Comparison of ENCODE assay signal across 1 cellular context in the genomic region with DNA sequence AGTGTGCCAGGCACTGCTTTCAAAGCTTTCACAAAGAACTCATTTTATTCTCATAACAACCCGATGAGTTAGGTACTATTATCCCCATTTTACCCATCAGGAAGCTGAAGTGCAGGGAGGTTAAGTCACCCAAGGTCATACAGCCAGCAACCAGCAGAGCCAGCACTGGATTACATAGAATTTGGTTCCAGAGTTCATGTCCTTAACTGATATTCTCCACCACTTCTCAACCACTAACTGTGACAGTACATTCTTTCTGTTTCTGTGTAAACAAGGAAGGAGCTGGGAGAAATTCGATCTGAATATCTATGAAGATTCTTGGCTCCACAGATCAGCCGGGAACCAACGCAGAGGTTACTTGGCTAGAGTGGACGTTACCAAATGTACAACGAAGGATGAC.
TF ChIP-seq lines count a peak whose summit lies in the region.

No MANE protein-coding gene starts in this region.

TF ChIP-seq in HepG2, 621 proteins besides CTCF, POLR2A, EP300 and RAD21 (continued from another document and continues in another):
- no peak for TF ChIP-seq HBP1 (CRISPR knock-in tag; IDR thresholded peaks at IDR 0.05; ENCODE audit: low read depth)
- no peak for TF ChIP-seq ZNF777 (CRISPR knock-in tag; IDR thresholded peaks at IDR 0.05)
- TF ChIP-seq ZNF432 (CRISPR knock-in tag; IDR thresholded peaks at IDR 0.05; ENCODE audit: borderline replicate concordance): no peak
- TF ChIP-seq YEATS2 (CRISPR knock-in tag; IDR thresholded peaks at IDR 0.05; ENCODE audit: borderline replicate concordance): no peak; the same call in 1 of the 2 replicates
- TF ChIP-seq JUND (CRISPR knock-in tag; IDR thresholded peaks at IDR 0.05): no peak; the same call in 1 of the 2 replicates
- no peak for TF ChIP-seq NFRKB (IDR thresholded peaks at IDR 0.05)
- TF ChIP-seq KAT8 (CRISPR knock-in tag; IDR thresholded peaks at IDR 0.05): peak; percentile 81
- TF ChIP-seq SP140L (CRISPR knock-in tag; IDR thresholded peaks at IDR 0.05; ENCODE audit: borderline replicate concordance): no peak; the same call in 1 of the 2 replicates
- TF ChIP-seq NAIF1 (CRISPR knock-in tag; IDR thresholded peaks at IDR 0.05; ENCODE audit: borderline replicate concordance): no peak
- peak; percentile 61; the same call in 1 of the 2 replicates for TF ChIP-seq BRCA1 (CRISPR knock-in tag; IDR thresholded peaks at IDR 0.05)
- TF ChIP-seq ZNF260 (CRISPR knock-in tag; IDR thresholded peaks at IDR 0.05; ENCODE audit: borderline replicate concordance, low read depth): no peak
- TF ChIP-seq XBP1 (CRISPR knock-in tag; IDR thresholded peaks at IDR 0.05): no peak
- 0 out of 2 replicates have a peak, but pooled peaks have one; percentile 34 for TF ChIP-seq LCORL (IDR thresholded peaks at IDR 0.05)
- TF ChIP-seq LCORL (CRISPR knock-in tag; IDR thresholded peaks at IDR 0.05): peak; percentile 81
- TF ChIP-seq NCOR1 (IDR thresholded peaks at IDR 0.05; ENCODE audit: borderline replicate concordance, low read length): peak; percentile 71; the same call in 1 of the 2 replicates
- peak; percentile 72; the same call in 1 of the 2 replicates for TF ChIP-seq ZGPAT (CRISPR knock-in tag; IDR thresholded peaks at IDR 0.05)
- TF ChIP-seq, protein P1, sequence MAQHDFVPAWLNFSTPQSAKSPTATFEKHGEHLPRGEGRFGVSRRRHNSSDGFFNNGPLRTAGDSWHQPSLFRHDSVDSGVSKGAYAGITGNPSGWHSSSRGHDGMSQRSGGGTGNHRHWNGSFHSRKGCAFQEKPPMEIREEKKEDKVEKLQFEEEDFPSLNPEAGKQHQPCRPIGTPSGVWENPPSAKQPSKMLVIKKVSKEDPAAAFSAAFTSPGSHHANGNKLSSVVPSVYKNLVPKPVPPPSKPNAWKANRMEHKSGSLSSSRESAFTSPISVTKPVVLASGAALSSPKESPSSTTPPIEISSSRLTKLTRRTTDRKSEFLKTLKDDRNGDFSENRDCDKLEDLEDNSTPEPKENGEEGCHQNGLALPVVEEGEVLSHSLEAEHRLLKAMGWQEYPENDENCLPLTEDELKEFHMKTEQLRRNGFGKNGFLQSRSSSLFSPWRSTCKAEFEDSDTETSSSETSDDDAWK (CRISPR knock-in tag; IDR thresholded peaks at IDR 0.05): no peak
- TF ChIP-seq JUN (CRISPR knock-in tag; IDR thresholded peaks at IDR 0.05): 0 out of 2 replicates have a peak, but pooled peaks have one; percentile 29
- TF ChIP-seq, protein P2, sequence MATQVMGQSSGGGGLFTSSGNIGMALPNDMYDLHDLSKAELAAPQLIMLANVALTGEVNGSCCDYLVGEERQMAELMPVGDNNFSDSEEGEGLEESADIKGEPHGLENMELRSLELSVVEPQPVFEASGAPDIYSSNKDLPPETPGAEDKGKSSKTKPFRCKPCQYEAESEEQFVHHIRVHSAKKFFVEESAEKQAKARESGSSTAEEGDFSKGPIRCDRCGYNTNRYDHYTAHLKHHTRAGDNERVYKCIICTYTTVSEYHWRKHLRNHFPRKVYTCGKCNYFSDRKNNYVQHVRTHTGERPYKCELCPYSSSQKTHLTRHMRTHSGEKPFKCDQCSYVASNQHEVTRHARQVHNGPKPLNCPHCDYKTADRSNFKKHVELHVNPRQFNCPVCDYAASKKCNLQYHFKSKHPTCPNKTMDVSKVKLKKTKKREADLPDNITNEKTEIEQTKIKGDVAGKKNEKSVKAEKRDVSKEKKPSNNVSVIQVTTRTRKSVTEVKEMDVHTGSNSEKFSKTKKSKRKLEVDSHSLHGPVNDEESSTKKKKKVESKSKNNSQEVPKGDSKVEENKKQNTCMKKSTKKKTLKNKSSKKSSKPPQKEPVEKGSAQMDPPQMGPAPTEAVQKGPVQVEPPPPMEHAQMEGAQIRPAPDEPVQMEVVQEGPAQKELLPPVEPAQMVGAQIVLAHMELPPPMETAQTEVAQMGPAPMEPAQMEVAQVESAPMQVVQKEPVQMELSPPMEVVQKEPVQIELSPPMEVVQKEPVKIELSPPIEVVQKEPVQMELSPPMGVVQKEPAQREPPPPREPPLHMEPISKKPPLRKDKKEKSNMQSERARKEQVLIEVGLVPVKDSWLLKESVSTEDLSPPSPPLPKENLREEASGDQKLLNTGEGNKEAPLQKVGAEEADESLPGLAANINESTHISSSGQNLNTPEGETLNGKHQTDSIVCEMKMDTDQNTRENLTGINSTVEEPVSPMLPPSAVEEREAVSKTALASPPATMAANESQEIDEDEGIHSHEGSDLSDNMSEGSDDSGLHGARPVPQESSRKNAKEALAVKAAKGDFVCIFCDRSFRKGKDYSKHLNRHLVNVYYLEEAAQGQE (IDR thresholded peaks at IDR 0.05; ENCODE audit: borderline replicate concordance in 1 of 2, low read depth in 1 of 2, low read length in 2 of 2): 0 out of 4 replicates have a peak, but pooled peaks of 1 of the 2 experiments have one; percentile 44
- TF ChIP-seq ZNF207 (IDR thresholded peaks at IDR 0.05; ENCODE audit: borderline replicate concordance): no peak
- peak; percentile 66; the same call in 1 of the 2 replicates for TF ChIP-seq HMGXB3 (CRISPR knock-in tag; IDR thresholded peaks at IDR 0.05; ENCODE audit: borderline replicate concordance)
- no peak for TF ChIP-seq CEBPZ (IDR thresholded peaks at IDR 0.05; ENCODE audit: low read length)
- peak; percentile 64; the same call in 1 of the 2 replicates for TF ChIP-seq ETV5 (CRISPR knock-in tag; IDR thresholded peaks at IDR 0.05; ENCODE audit: borderline replicate concordance)
- no peak for TF ChIP-seq ZNF441 (CRISPR knock-in tag; IDR thresholded peaks at IDR 0.05; ENCODE audit: borderline replicate concordance)
- no peak for TF ChIP-seq KLF16 (CRISPR knock-in tag; IDR thresholded peaks at IDR 0.05)
- no peak for TF ChIP-seq ZEB1 (IDR thresholded peaks at IDR 0.05; ENCODE audit: insufficient replicate concordance, low read depth)
- TF ChIP-seq SP5 (CRISPR knock-in tag; IDR thresholded peaks at IDR 0.05; ENCODE audit: borderline replicate concordance, low read depth): no peak
- peak; percentile 88 for TF ChIP-seq NCOA2 (CRISPR knock-in tag; IDR thresholded peaks at IDR 0.05)
- peak; percentile 81 for TF ChIP-seq GFI1 (CRISPR knock-in tag; IDR thresholded peaks at IDR 0.05; ENCODE audit: borderline replicate concordance)
- TF ChIP-seq NR2C2 (CRISPR knock-in tag; IDR thresholded peaks at IDR 0.05; ENCODE audit: borderline replicate concordance): 0 out of 2 replicates have a peak, but pooled peaks have one; percentile 58
- no peak for TF ChIP-seq SIN3A (IDR thresholded peaks at IDR 0.05; ENCODE audit: borderline replicate concordance, low read depth, low read length)
- TF ChIP-seq IRF2 (CRISPR knock-in tag; IDR thresholded peaks at IDR 0.05): peak; percentile 64; the same call in 1 of the 2 replicates
- no peak for TF ChIP-seq TIGD3 (CRISPR knock-in tag; IDR thresholded peaks at IDR 0.05; ENCODE audit: borderline replicate concordance)
- no peak for TF ChIP-seq ZNF234 (CRISPR knock-in tag; conservative IDR thresholded peaks at IDR 0.05)
- TF ChIP-seq ZNF253 (CRISPR knock-in tag; IDR thresholded peaks at IDR 0.05; ENCODE audit: borderline replicate concordance): no peak
- TF ChIP-seq ZNF552 (CRISPR knock-in tag; IDR thresholded peaks at IDR 0.05; ENCODE audit: borderline replicate concordance): no peak
- TF ChIP-seq ZBTB49 (CRISPR knock-in tag; IDR thresholded peaks at IDR 0.05; ENCODE audit: borderline replicate concordance): no peak
- TF ChIP-seq HNRNPH1 (optimal IDR thresholded peaks at IDR 0.05; ENCODE audit: low read depth, low read length): no peak
